In genomic region chr2:189088566-189089225, GRCh38 we compare ENCODE assay signal across 1 cellular context.
TF ChIP-seq lines count a peak whose summit lies in the region.

No MANE protein-coding gene starts in this region.

TF ChIP-seq in SK-N-SH, 30 proteins besides CTCF, POLR2A, EP300 and RAD21 (continued from another document):
- TF ChIP-seq REST (IDR thresholded peaks at IDR 0.05; ENCODE audit: low read depth, low read length) (no peak), CHD2 (IDR thresholded peaks at IDR 0.05; ENCODE audit: low read length, partially characterized antibody) (peak; percentile 19)
TF ChIP-seq in SK-N-SH: peak in this region for 4.
